14 cellular contexts compared by ENCODE assay signal in the genomic region with DNA sequence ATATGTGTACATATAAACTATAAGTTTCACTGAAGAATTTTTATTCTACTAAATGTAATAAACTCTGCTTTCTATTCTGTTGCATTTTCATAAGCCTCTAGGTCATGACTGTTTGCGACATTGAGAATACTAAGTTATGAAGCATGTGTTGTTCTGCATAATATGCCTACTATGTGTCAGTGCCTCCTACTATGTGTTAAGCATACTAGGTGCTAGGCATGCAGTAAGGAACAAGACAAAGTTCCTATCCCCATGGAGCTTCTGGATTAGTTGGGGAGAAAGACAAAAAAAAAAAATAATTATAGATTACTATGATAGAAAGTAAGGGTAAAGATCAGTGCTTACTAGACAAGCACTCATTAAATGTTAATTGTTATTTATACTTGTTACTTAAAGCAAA. TPM values are rescaled to one million over a fixed set of nuclear protein-coding genes. Genes with fewer than 3 reads are reported as not detected.
DNase-seq lines count a peak whose midpoint lies in the region; ATAC-seq and TF ChIP-seq lines count a peak whose summit lies in the region.
"Had no signal": no experiment of that assay in that cellular context is flagged by ENCODE, and none has a peak within 500 bp of the region (broad histone marks: within the 10 kb centered on the region; RNA-seq: fewer than 3 reads in every experiment).

No MANE protein-coding gene starts in this region.

- DNase-seq in left ventricle myocardium inferior (no peak), heart left ventricle (no peak), upper lobe of right lung (no peak), epidermal melanocyte (ENCODE audit: insufficient read length, low spot score) (no peak), Ammon's horn (ENCODE audit: low spot score) (no peak)
- DNase-seq in stimulated activated CD4-positive, alpha-beta T cell treated with anti-CD3 and anti-CD28 coated beads, Interleukin-1b, Interleukin-23, amount 100 ng/mL, for 48 hours, result no peak
- DNase-seq: activated CD8-positive, alpha-beta memory T cell treated with anti-CD3 and anti-CD28 coated beads for 24 hours; CD4-positive, alpha-beta memory T cell; foreskin keratinocyte; H9; MV-4-11; NCI-H524 treated with DMSO at 0.1 percent for 48 hours had no signal

- TF ChIP-seq POLR2A in heart left ventricle (IDR thresholded peaks at IDR 0.05), result no peak

- H3K4me3 ChIP-seq in left ventricle myocardium inferior (peak overlapping the region; percentile 95), heart left ventricle (peak overlapping the region in 6 of 12 donors; percentile 72 to 85 (median 82)), iPS-18a (ENCODE audit: low read length) (peak overlapping the region; percentile 98), upper lobe of right lung (peak overlapping the region; percentile 82)

- peaks cover 56% of the 10 kb centered on the region for H3K4me1 ChIP-seq in left ventricle myocardium inferior
- peaks cover 0 to 58% (median 26%) of the 10 kb centered on the region in 12 donors for H3K4me1 ChIP-seq in heart left ventricle
- H3K4me1 ChIP-seq in iPS-18a (ENCODE audit: control insufficient read depth, low read depth, low read length), result peaks cover 9% of the 10 kb centered on the region
- peaks cover 13% of the 10 kb centered on the region for H3K4me1 ChIP-seq in upper lobe of right lung

- no peaks in the 10 kb centered on the region for H3K36me3 ChIP-seq in left ventricle myocardium inferior
- H3K36me3 ChIP-seq in heart left ventricle, result no peaks in the 10 kb centered on the region
- H3K36me3 ChIP-seq in iPS-18a (ENCODE audit: control insufficient read depth, low read depth, low read length), result no peaks in the 10 kb centered on the region
- H3K36me3 ChIP-seq in upper lobe of right lung, result no peaks in the 10 kb centered on the region

- WGBS in heart left ventricle, 4 donors, result 91 to 99% (median 98%) methylated on average over 1 of the region's 1 CpG

- no peaks in the 10 kb centered on the region for H3K9me3 ChIP-seq in left ventricle myocardium inferior (replicated peaks)
- H3K9me3 ChIP-seq in heart left ventricle, result no peaks in the 10 kb centered on the region
- H3K9me3 ChIP-seq in iPS-18a (ENCODE audit: control insufficient read depth, low read depth, low read length), result no peaks in the 10 kb centered on the region
- H3K9me3 ChIP-seq in upper lobe of right lung, result no peaks in the 10 kb centered on the region

- intact Hi-C loops in left ventricle myocardium inferior (cut with micrococcal nuclease) (no loop called here), heart left ventricle (cut with DNase I) (loop anchor here in 4 of 10 donors (5.0 to 10.0 kb wide), 5 partner anchors 122 to 1578 kb away; partner anchors contain the start of genes ADSS2 (in 2 of the 4) and COX20 (in 1 of the 4)), upper lobe of right lung (cut with DNase I) (no loop called here)

- no peak overlapping the region for H3K27ac ChIP-seq in left ventricle myocardium inferior (replicated peaks)
- H3K27ac ChIP-seq in heart left ventricle, result peak overlapping the region in 2 of 12 donors; percentile 95 to 98
- H3K27ac ChIP-seq in VCaP, result peak overlapping the region; percentile 97
- no peak overlapping the region for H3K27ac ChIP-seq in iPS-18a (ENCODE audit: low read length)
- H3K27ac ChIP-seq in upper lobe of right lung, result peak overlapping the region; percentile 96

- ATAC-seq in heart left ventricle (no peak), upper lobe of right lung (no peak)
- ATAC-seq: foreskin keratinocyte had no signal

- H3K9ac ChIP-seq in iPS-18a (ENCODE audit: low read length), result no peak overlapping the region

- TF ChIP-seq CTCF in left ventricle myocardium inferior (IDR thresholded peaks at IDR 0.05; ENCODE audit: borderline replicate concordance) (no peak), heart left ventricle (IDR thresholded peaks at IDR 0.05) (no peak), VCaP (conservative IDR thresholded peaks at IDR 0.05) (no peak), upper lobe of right lung (IDR thresholded peaks at IDR 0.05) (no peak)

- no peaks in the 10 kb centered on the region for H3K27me3 ChIP-seq in left ventricle myocardium inferior (ENCODE audit: low read depth)
- H3K27me3 ChIP-seq in heart left ventricle, result no peaks in the 10 kb centered on the region
- no peaks in the 10 kb centered on the region for H3K27me3 ChIP-seq in iPS-18a (ENCODE audit: control insufficient read depth, insufficient read depth, low read length)
- H3K27me3 ChIP-seq in upper lobe of right lung, result no peaks in the 10 kb centered on the region
- H3K27me3 ChIP-seq: foreskin keratinocyte had no signal

RNA-seq across cellular contexts. Expression of gene SDCCAG8, which starts 1.3 kb away (rescaled TPM):
- 21.4 TPM for total RNA-seq in left ventricle myocardium inferior
- total RNA-seq in heart left ventricle, result 10 to 100 TPM; 16.7 to 36.6 (median 23.6) TPM
- 10 to 100 TPM in 1 of 2 donors, 1 to 10 TPM in 1; 7.8 to 12.8 TPM for polyA plus RNA-seq in heart left ventricle
- 71.9 TPM for total RNA-seq in upper lobe of right lung

RNA-seq across cellular contexts. Expression of gene CEP170, which starts 2.1 kb away (rescaled TPM):
- total RNA-seq in left ventricle myocardium inferior (51.3 TPM), heart left ventricle (10 to 100 TPM; 27.2 to 70.3 (median 42.7) TPM), upper lobe of right lung (86.5 TPM)
- 10 to 100 TPM in 1 of 2 donors, 1 to 10 TPM in 1; 9.7 to 16.6 TPM for polyA plus RNA-seq in heart left ventricle

Comparison
In these comparisons a context has a peak if more than half of its experiments do, and no peak if none do; other contexts are left out.
1. H3K27ac ChIP-seq: peak in VCaP (single experiment) and upper lobe of right lung (single experiment); none in left ventricle myocardium inferior (single experiment) and iPS-18a (single experiment).